1 cellular context compared by ENCODE assay signal in the genomic region with DNA sequence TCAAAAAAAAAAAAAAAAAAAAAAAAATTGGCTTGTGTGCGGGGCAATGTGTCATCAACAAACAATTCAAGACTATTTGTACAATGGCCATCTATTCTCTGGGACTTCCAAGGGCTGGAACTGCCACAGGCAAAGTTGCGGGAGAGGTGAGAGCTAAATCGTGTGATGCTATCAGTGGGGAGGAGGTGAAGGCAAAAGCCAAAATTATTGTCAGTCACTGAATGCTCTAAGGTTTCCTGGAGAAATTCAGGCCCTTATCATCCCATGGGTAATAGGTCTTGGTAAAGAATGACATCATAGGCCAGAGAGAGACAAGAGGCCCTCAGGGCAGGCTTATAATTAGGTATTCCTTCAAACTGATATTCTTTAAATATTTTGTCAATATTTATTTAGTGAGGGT.
TF ChIP-seq lines count a peak whose summit lies in the region.

No MANE protein-coding gene starts in this region.

TF ChIP-seq in HEK293, 187 proteins besides CTCF, POLR2A, EP300 and RAD21 (continued from another document and continues in another):
- TF ChIP-seq ZNF518A (tag by site-specific recombination; conservative IDR thresholded peaks at IDR 0.05; ENCODE audit: low read depth): 0 out of 2 replicates have a peak, but pooled peaks have one; percentile 19
- TF ChIP-seq ZNF571 (tag by site-specific recombination; IDR thresholded peaks at IDR 0.05): no peak
- no peak for TF ChIP-seq SETDB1 (IDR thresholded peaks at IDR 0.05; ENCODE audit: insufficient read length, low read length)
- TF ChIP-seq ZNF677 (tag by site-specific recombination; IDR thresholded peaks at IDR 0.05): no peak
- TF ChIP-seq ZNF433 (tag by site-specific recombination; IDR thresholded peaks at IDR 0.05; ENCODE audit: low read depth): no peak
- TF ChIP-seq ZNF654 (tag by site-specific recombination; IDR thresholded peaks at IDR 0.05; ENCODE audit: low read depth): no peak
- TF ChIP-seq ZNF175 (tag by site-specific recombination; IDR thresholded peaks at IDR 0.05): no peak
- TF ChIP-seq, protein P1, sequence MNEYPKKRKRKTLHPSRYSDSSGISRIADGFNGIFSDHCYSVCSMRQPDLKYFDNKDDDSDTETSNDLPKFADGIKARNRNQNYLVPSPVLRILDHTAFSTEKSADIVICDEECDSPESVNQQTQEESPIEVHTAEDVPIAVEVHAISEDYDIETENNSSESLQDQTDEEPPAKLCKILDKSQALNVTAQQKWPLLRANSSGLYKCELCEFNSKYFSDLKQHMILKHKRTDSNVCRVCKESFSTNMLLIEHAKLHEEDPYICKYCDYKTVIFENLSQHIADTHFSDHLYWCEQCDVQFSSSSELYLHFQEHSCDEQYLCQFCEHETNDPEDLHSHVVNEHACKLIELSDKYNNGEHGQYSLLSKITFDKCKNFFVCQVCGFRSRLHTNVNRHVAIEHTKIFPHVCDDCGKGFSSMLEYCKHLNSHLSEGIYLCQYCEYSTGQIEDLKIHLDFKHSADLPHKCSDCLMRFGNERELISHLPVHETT (tag by site-specific recombination; IDR thresholded peaks at IDR 0.05): no peak
- no peak for TF ChIP-seq ZNF510 (tag by site-specific recombination; IDR thresholded peaks at IDR 0.05; ENCODE audit: insufficient replicate concordance)
- no peak for TF ChIP-seq SCRT1 (tag by site-specific recombination; IDR thresholded peaks at IDR 0.05; ENCODE audit: borderline replicate concordance)
- TF ChIP-seq HIC1 (tag by site-specific recombination; IDR thresholded peaks at IDR 0.05): no peak
- TF ChIP-seq, protein P2, sequence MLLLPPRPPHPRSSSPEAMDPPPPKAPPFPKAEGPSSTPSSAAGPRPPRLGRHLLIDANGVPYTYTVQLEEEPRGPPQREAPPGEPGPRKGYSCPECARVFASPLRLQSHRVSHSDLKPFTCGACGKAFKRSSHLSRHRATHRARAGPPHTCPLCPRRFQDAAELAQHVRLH (tag by site-specific recombination; IDR thresholded peaks at IDR 0.05): no peak
- no peak for TF ChIP-seq ZBTB49 (tag by site-specific recombination; IDR thresholded peaks at IDR 0.05; ENCODE audit: low read depth)
- TF ChIP-seq ZSCAN18 (tag by site-specific recombination; IDR thresholded peaks at IDR 0.05): no peak
- no peak for TF ChIP-seq ZNF146 (tag by site-specific recombination; IDR thresholded peaks at IDR 0.05)
- TF ChIP-seq ZNF394 (tag by site-specific recombination; IDR thresholded peaks at IDR 0.05; ENCODE audit: borderline replicate concordance): no peak
- TF ChIP-seq KLF9 (tag by site-specific recombination; IDR thresholded peaks at IDR 0.05; ENCODE audit: low read depth): no peak
- TF ChIP-seq, protein P3, sequence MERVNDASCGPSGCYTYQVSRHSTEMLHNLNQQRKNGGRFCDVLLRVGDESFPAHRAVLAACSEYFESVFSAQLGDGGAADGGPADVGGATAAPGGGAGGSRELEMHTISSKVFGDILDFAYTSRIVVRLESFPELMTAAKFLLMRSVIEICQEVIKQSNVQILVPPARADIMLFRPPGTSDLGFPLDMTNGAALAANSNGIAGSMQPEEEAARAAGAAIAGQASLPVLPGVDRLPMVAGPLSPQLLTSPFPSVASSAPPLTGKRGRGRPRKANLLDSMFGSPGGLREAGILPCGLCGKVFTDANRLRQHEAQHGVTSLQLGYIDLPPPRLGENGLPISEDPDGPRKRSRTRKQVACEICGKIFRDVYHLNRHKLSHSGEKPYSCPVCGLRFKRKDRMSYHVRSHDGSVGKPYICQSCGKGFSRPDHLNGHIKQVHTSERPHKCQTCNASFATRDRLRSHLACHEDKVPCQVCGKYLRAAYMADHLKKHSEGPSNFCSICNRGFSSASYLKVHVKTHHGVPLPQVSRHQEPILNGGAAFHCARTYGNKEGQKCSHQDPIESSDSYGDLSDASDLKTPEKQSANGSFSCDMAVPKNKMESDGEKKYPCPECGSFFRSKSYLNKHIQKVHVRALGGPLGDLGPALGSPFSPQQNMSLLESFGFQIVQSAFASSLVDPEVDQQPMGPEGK (tag by site-specific recombination; IDR thresholded peaks at IDR 0.05): no peak
- no peak for TF ChIP-seq ZSCAN23 (tag by site-specific recombination; IDR thresholded peaks at IDR 0.05)
- TF ChIP-seq ZNF843 (tag by site-specific recombination; IDR thresholded peaks at IDR 0.05): peak; percentile 62; the same call in 1 of the 2 replicates
- no peak for TF ChIP-seq ZNF280C (tag by site-specific recombination; IDR thresholded peaks at IDR 0.05)
- no peak for TF ChIP-seq YY1 (tag by site-specific recombination; IDR thresholded peaks at IDR 0.05)
- TF ChIP-seq, protein P4, sequence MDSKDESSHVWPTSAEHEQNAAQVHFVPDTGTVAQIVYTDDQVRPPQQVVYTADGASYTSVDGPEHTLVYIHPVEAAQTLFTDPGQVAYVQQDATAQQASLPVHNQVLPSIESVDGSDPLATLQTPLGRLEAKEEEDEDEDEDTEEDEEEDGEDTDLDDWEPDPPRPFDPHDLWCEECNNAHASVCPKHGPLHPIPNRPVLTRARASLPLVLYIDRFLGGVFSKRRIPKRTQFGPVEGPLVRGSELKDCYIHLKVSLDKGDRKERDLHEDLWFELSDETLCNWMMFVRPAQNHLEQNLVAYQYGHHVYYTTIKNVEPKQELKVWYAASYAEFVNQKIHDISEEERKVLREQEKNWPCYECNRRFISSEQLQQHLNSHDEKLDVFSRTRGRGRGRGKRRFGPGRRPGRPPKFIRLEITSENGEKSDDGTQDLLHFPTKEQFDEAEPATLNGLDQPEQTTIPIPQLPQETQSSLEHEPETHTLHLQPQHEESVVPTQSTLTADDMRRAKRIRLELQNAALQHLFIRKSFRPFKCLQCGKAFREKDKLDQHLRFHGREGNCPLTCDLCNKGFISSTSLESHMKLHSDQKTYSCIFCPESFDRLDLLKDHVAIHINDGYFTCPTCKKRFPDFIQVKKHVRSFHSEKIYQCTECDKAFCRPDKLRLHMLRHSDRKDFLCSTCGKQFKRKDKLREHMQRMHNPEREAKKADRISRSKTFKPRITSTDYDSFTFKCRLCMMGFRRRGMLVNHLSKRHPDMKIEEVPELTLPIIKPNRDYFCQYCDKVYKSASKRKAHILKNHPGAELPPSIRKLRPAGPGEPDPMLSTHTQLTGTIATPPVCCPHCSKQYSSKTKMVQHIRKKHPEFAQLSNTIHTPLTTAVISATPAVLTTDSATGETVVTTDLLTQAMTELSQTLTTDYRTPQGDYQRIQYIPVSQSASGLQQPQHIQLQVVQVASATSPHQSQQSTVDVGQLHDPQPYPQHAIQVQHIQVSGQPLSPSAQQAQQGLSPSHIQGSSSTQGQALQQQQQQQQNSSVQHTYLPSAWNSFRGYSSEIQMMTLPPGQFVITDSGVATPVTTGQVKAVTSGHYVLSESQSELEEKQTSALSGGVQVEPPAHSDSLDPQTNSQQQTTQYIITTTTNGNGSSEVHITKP (tag by site-specific recombination; IDR thresholded peaks at IDR 0.05): no peak
- TF ChIP-seq ZNF558 (tag by site-specific recombination; IDR thresholded peaks at IDR 0.05): no peak
- TF ChIP-seq ZNF48 (tag by site-specific recombination; IDR thresholded peaks at IDR 0.05): no peak
- TF ChIP-seq SALL2 (tag by site-specific recombination; IDR thresholded peaks at IDR 0.05; ENCODE audit: borderline replicate concordance): no peak
- TF ChIP-seq ZNF292 (tag by site-specific recombination; IDR thresholded peaks at IDR 0.05; ENCODE audit: borderline replicate concordance, low read depth): no peak
- no peak for TF ChIP-seq GLIS2 (tag by site-specific recombination; IDR thresholded peaks at IDR 0.05)
- no peak for TF ChIP-seq ZNF623 (tag by site-specific recombination; IDR thresholded peaks at IDR 0.05)
